ENCODE assay signal across 26 cellular contexts in genomic region chr4:80900908-80901307, GRCh38.
"Had no signal": no experiment of that assay in that cellular context is flagged by ENCODE, and none has a peak within 500 bp of the region (broad histone marks: within the 10 kb centered on the region; RNA-seq: fewer than 3 reads in every experiment).

No MANE protein-coding gene starts in this region.

- H3K9me3 ChIP-seq: ascending aorta, colonic mucosa, esophagus squamous epithelium had no signal

- H3K27ac ChIP-seq: ascending aorta, breast epithelium, cardiac muscle cell, colonic mucosa, epithelial cell of prostate, esophagus squamous epithelium had no signal

- ATAC-seq: activated CD4-positive, alpha-beta T cell treated with anti-CD3 and anti-CD28 coated beads for 36 hours; activated naive CD4-positive, alpha-beta T cell treated with anti-CD3 and anti-CD28 coated beads, Interleukin-2, amount 50 U/mL, for 72 hours; activated T-cell treated with anti-CD3 and anti-CD28 coated beads, Interleukin-2, amount 50 U/mL, for 72 hours had no signal

- H3K27me3 ChIP-seq: ascending aorta, breast epithelium, cardiac muscle cell, colonic mucosa, esophagus squamous epithelium had no signal

- H3K4me3 ChIP-seq: ascending aorta, breast epithelium, cardiac muscle cell, colonic mucosa, esophagus squamous epithelium had no signal

- H3K36me3 ChIP-seq: ascending aorta, breast epithelium, cardiac muscle cell, colonic mucosa, esophagus squamous epithelium had no signal

- H3K4me1 ChIP-seq: ascending aorta, breast epithelium, colonic mucosa, esophagus squamous epithelium had no signal

- DNase-seq: activated CD4-positive, alpha-beta memory T cell treated with anti-CD3 and anti-CD28 coated beads for 36 hours; activated CD4-positive, alpha-beta T cell treated with anti-CD3 and anti-CD28 coated beads for 36 hours; activated CD4-positive, alpha-beta T cell treated with anti-CD3 and anti-CD28 coated beads, Interleukin-2, amount 10 ng/mL, durations not matched to agents 24 days and 14 days; activated CD4-positive, CD25-positive, alpha-beta regulatory T cell; activated CD4-positive, CD25-positive, alpha-beta regulatory T cell treated with anti-CD3 and anti-CD28 coated beads, Interleukin-2, amount 50 U/mL, for 72 hours; activated CD8-positive, alpha-beta memory T cell treated with anti-CD3 and anti-CD28 coated beads, Interleukin-2, amount 50 U/mL, for 48 hours; activated gamma-delta T cell; activated naive CD4-positive, alpha-beta T cell; activated naive CD4-positive, alpha-beta T cell treated with anti-CD3 and anti-CD28 coated beads, Interleukin-2, amount 10 ng/mL, durations not matched to agents 7 days and 5 days; activated naive CD8-positive, alpha-beta T cell treated with anti-CD3 and anti-CD28 coated beads, Interleukin-2, amount 10 ng/mL, durations not matched to agents 7 days and 5 days; activated T-cell treated with anti-CD3 and anti-CD28 coated beads for 4 hours; activated T-cell treated with anti-CD3 and anti-CD28 coated beads, Interleukin-2, amount 50 U/mL, for 24 hours; activated T-cell treated with anti-CD3 and anti-CD28 coated beads, Interleukin-2, amount 50 U/mL, for 72 hours; central memory CD4-positive, alpha-beta T cell; cerebellar nuclear complex; colonic mucosa; effector CD8-positive, alpha-beta T cell; esophagus squamous epithelium; head of caudate nucleus; hippocampal formation; T1000 had no signal
